31 cellular contexts compared by ENCODE assay signal in the genomic region with DNA sequence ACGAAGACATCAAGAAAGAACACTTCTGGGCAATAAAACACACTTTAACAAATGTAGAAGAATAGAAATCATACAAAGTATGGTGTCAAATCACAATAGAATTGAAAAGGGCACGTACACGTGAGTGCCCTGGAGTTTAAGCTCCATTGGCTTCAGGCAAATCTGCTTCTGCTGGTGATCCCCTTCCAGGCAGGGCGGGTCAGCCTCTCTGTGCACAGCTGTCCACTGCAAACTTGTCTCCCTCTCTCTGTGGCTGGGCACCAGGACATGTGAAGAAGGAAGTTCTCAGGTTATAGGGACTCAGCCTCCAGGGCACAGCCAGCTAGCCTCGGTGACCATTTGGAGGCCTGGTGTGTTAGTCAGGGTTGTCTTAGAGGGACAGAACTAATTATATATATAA.
"Had no signal": no experiment of that assay in that cellular context is flagged by ENCODE, and none has a peak within 500 bp of the region (broad histone marks: within the 10 kb centered on the region; RNA-seq: fewer than 3 reads in every experiment).

No MANE protein-coding gene starts in this region.

- H3K36me3 Mint-ChIP-seq: activated CD8-positive, alpha-beta memory T cell treated with anti-CD3 and anti-CD28 coated beads, Interleukin-2, amount 10 ng/mL, durations not matched to agents 7 days and 5 days; activated naive CD4-positive, alpha-beta T cell treated with anti-CD3 and anti-CD28 coated beads, Interleukin-2, amount 50 U/mL, for 72 hours; naive B cell; stimulated activated effector memory CD8-positive, alpha-beta T cell treated with anti-CD3 and anti-CD28 coated beads, Interleukin-12 subunit alpha, Interleukin-12 subunit beta, amount 100 ng/mL, for 72 hours; type B pancreatic cell had no signal

- H3K9me3 Mint-ChIP-seq: activated naive CD4-positive, alpha-beta T cell treated with anti-CD3 and anti-CD28 coated beads, Interleukin-2, amount 50 U/mL, for 72 hours; activated T-helper 2 cell treated with anti-CD3 and anti-CD28 coated beads, Interferon-gamma antibody, Interleukin-2, Interleukin-4, amounts not matched to agents 10 μg/mL and 5 μg/mL and 100 μg/mL, durations not matched to agents 14 hours and 24 hours and 36 hours; dendritic cell treated with granulocyte-macrophage colony-stimulating factor and Interleukin-4, amounts not matched to agents 40 ng/mL and 50 ng/mL, for 4 days; naive B cell; nephron progenitor cell; stimulated activated effector memory CD8-positive, alpha-beta T cell treated with anti-CD3 and anti-CD28 coated beads, Interleukin-12 subunit alpha, Interleukin-12 subunit beta, amount 100 ng/mL, for 72 hours; stimulated activated naive CD8-positive, alpha-beta T cell treated with anti-CD3 and anti-CD28 coated beads, Interleukin-15, Interleukin-2, amounts not matched to agents 100 ng/mL and 50 ng/mL, for 24 hours; T-helper 2 cell treated with Interferon-gamma antibody and Interleukin-4, amounts not matched to agents 5 μg/mL and 100 μg/mL, for 36 hours; type B pancreatic cell had no signal

- H3K4me1 ChIP-seq: breast epithelium, pancreas, prostate gland had no signal

- DNase-seq: activated CD4-positive, alpha-beta T cell treated with anti-CD3 and anti-CD28 coated beads for 48 hours; activated CD8-positive, alpha-beta memory T cell treated with anti-CD3 and anti-CD28 coated beads, Interleukin-2, amount 10 ng/mL, durations not matched to agents 7 days and 5 days; activated CD8-positive, alpha-beta T cell treated with anti-CD3 and anti-CD28 coated beads, Interleukin-2, amount 10 ng/mL, durations not matched to agents 7 days and 5 days; activated T-cell treated with anti-CD3 and anti-CD28 coated beads, Interleukin-2, amount 50 U/mL, for 48 hours; central memory CD4-positive, alpha-beta T cell; effector CD4-positive, alpha-beta T cell; gastrocnemius medialis; glutamatergic neuron; islet precursor cell; left ventricle myocardium inferior; naive B cell; nephron progenitor cell; pancreas; retina; sigmoid colon; small intestine; stimulated activated CD4-positive, alpha-beta T cell treated with anti-CD3 and anti-CD28 coated beads, Interleukin-4, amount 100 ng/mL, for 24 hours; T-helper 1 cell had no signal

- H3K9me3 ChIP-seq: breast epithelium, gastrocnemius medialis, left ventricle myocardium inferior, pancreas, prostate gland, sigmoid colon, thoracic aorta, vagina had no signal

- H3K4me3 Mint-ChIP-seq: activated CD8-positive, alpha-beta memory T cell treated with anti-CD3 and anti-CD28 coated beads, Interleukin-2, amount 10 ng/mL, durations not matched to agents 7 days and 5 days; activated CD8-positive, alpha-beta T cell treated with anti-CD3 and anti-CD28 coated beads, Interleukin-2, amount 10 ng/mL, durations not matched to agents 7 days and 5 days; dendritic cell treated with granulocyte-macrophage colony-stimulating factor and Interleukin-4, amounts not matched to agents 40 ng/mL and 50 ng/mL, for 4 days; naive B cell; nephron progenitor cell; stimulated activated effector memory CD8-positive, alpha-beta T cell treated with anti-CD3 and anti-CD28 coated beads, Interleukin-12 subunit alpha, Interleukin-12 subunit beta, amount 100 ng/mL, for 72 hours; stimulated activated naive CD8-positive, alpha-beta T cell treated with anti-CD3 and anti-CD28 coated beads, Interleukin-15, Interleukin-2, amounts not matched to agents 100 ng/mL and 50 ng/mL, for 24 hours; T-helper 2 cell treated with Interferon-gamma antibody and Interleukin-4, amounts not matched to agents 5 μg/mL and 100 μg/mL, for 36 hours; type B pancreatic cell had no signal

- H3K4me3 ChIP-seq: breast epithelium, gastrocnemius medialis, left ventricle myocardium inferior, pancreas, prostate gland, sigmoid colon, thoracic aorta, vagina had no signal

- H3K27ac ChIP-seq: breast epithelium, gastrocnemius medialis, left ventricle myocardium inferior, pancreas, prostate gland, sigmoid colon, thoracic aorta, vagina, VCaP had no signal

- ATAC-seq: activated CD4-positive, CD25-positive, alpha-beta regulatory T cell treated with anti-CD3 and anti-CD28 coated beads, Interleukin-2, amount 50 U/mL, for 24 hours; activated CD8-positive, alpha-beta memory T cell treated with anti-CD3 and anti-CD28 coated beads, Interleukin-2, amount 10 ng/mL, durations not matched to agents 7 days and 5 days; activated CD8-positive, alpha-beta T cell treated with anti-CD3 and anti-CD28 coated beads, Interleukin-2, amount 10 ng/mL, durations not matched to agents 7 days and 5 days; activated naive CD4-positive, alpha-beta T cell treated with anti-CD3 and anti-CD28 coated beads, Interleukin-2, amount 50 U/mL, for 72 hours; gastrocnemius medialis; pancreas; stimulated activated effector memory CD8-positive, alpha-beta T cell treated with anti-CD3 and anti-CD28 coated beads, Interleukin-12 subunit alpha, Interleukin-12 subunit beta, amount 100 ng/mL, for 72 hours had no signal

- H3K27me3 ChIP-seq: gastrocnemius medialis, pancreas, sigmoid colon, vagina had no signal

- H3K36me3 ChIP-seq: breast epithelium, gastrocnemius medialis, left ventricle myocardium inferior, pancreas, prostate gland, sigmoid colon, thoracic aorta, vagina had no signal

- H3K27ac Mint-ChIP-seq: activated CD8-positive, alpha-beta memory T cell treated with anti-CD3 and anti-CD28 coated beads, Interleukin-2, amount 10 ng/mL, durations not matched to agents 7 days and 5 days; activated CD8-positive, alpha-beta T cell treated with anti-CD3 and anti-CD28 coated beads, Interleukin-2, amount 10 ng/mL, durations not matched to agents 7 days and 5 days; activated naive CD4-positive, alpha-beta T cell treated with anti-CD3 and anti-CD28 coated beads, Interleukin-2, amount 50 U/mL, for 72 hours; activated T-helper 2 cell treated with anti-CD3 and anti-CD28 coated beads, Interferon-gamma antibody, Interleukin-2, Interleukin-4, amounts not matched to agents 10 μg/mL and 5 μg/mL and 100 μg/mL, durations not matched to agents 14 hours and 24 hours and 36 hours; dendritic cell treated with granulocyte-macrophage colony-stimulating factor and Interleukin-4, amounts not matched to agents 40 ng/mL and 50 ng/mL, for 4 days; naive B cell; nephron progenitor cell; stimulated activated effector memory CD8-positive, alpha-beta T cell treated with anti-CD3 and anti-CD28 coated beads, Interleukin-12 subunit alpha, Interleukin-12 subunit beta, amount 100 ng/mL, for 72 hours; stimulated activated naive CD8-positive, alpha-beta T cell treated with anti-CD3 and anti-CD28 coated beads, Interleukin-15, Interleukin-2, amounts not matched to agents 100 ng/mL and 50 ng/mL, for 24 hours; T-helper 2 cell treated with Interferon-gamma antibody and Interleukin-4, amounts not matched to agents 5 μg/mL and 100 μg/mL, for 36 hours; type B pancreatic cell had no signal
